In the genomic region with DNA sequence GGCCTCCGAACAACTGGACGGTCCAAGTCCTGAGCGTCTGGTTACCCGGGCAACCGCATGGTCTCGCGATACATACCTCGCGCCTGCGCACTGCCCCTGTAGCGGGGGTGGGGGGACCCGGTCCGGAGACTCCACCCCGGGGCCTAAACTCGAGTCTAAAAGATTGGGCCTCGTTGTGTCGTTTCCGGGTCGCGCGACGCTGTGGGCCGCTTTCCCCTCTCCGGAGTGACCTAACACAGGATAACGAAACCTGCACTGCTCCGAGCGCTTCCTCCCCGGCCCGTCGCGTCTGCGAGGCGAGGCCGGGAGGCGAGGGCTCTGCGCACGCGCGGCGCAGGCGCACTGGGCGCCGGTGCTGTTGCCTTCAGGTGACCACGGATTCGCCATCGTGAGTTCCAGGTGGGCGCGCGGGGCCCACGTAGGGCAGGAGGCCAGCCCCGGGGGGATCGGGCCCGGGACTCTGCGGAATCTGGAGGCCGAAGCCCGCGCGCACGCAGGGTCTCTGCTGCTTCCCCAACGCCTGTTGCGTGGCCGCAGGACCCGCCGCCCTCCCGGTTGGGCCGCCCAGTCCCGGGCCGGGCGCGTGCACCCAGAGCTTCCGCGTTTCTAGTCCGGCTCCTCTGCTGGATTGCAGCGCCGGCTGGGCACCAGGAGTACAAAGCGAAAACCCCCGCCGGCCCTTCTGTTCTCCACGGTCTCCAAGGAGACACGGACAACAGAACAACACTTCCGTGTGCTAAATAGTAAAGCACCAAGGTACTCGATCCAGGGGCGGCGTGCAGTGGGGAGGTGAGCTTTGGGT, we compare ENCODE assay signal across 8 cellular contexts. TPM values are rescaled to one million over a fixed set of nuclear protein-coding genes. Genes with fewer than 3 reads are reported as not detected.
DNase-seq lines count a peak whose midpoint lies in the region; ATAC-seq and TF ChIP-seq lines count a peak whose summit lies in the region.

A gene with protein sequence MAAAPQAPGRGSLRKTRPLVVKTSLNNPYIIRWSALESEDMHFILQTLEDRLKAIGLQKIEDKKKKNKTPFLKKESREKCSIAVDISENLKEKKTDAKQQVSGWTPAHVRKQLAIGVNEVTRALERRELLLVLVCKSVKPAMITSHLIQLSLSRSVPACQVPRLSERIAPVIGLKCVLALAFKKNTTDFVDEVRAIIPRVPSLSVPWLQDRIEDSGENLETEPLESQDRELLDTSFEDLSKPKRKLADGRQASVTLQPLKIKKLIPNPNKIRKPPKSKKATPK (plus strand): TSS at position 345 of the 802 bp plus-strand sequence. CDS start 5,960 bp downstream, outside the sequence.

- H3K4me3 ChIP-seq in IMR-90 (ENCODE audit: insufficient read depth, low read depth, low read length), result peak within 1 kb of the TSS; percentile 70
- H3K4me3 ChIP-seq in mucosa of descending colon, result peak within 1 kb of the TSS; percentile 80

- dilution Hi-C loops in IMR-90 (cut with HindIII; ENCODE audit: low sequenced_read_pairs, unreplicated experiment), result no loop called here

- H2AK9ac ChIP-seq in IMR-90 (replicated peaks; ENCODE audit: low read depth, low read length, poor library complexity), result peak within 1 kb of the TSS; percentile 79

- peak within 1 kb of the TSS; percentile 94 for H3K4me2 ChIP-seq in IMR-90 (ENCODE audit: low read depth, low read length)

- peak within 1 kb of the TSS; percentile 74 for H2AK5ac ChIP-seq in IMR-90 (ENCODE audit: low read depth, low read length)

- TF ChIP-seq RAD21 in IMR-90 (IDR thresholded peaks at IDR 0.05; ENCODE audit: low read length), result no peak

- H3K27ac ChIP-seq in IMR-90 (ENCODE audit: insufficient read depth, low read length) (peak within 1 kb of the TSS; percentile 95), epithelial cell of prostate (peak within 1 kb of the TSS; percentile 98)

- H2BK20ac ChIP-seq in IMR-90 (ENCODE audit: low read depth, low read length), result peak within 1 kb of the TSS; percentile 91

- peaks cover 4% of the 10 kb centered on the region; the same call in 1 of the 2 replicates for H3K9me1 ChIP-seq in IMR-90 (ENCODE audit: insufficient read depth, low read length)

- H3K27me3 ChIP-seq in IMR-90 (ENCODE audit: control insufficient read depth, insufficient read depth, low read length), result no peaks in the 10 kb centered on the region

- ATAC-seq in GM21529 (IDR thresholded peaks at IDR 0.05; ENCODE audit: unreplicated experiment) (peak; percentile 89), IMR-90 (ENCODE audit: low read depth) (peak; percentile 96), mucosa of descending colon (peak; percentile 93)

- H3K36me3 ChIP-seq in IMR-90 (ENCODE audit: control insufficient read depth, insufficient read depth, low read length), result peaks cover 3% of the 10 kb centered on the region; the same call in 1 of the 2 replicates
- H3K36me3 ChIP-seq in mucosa of descending colon (ENCODE audit: low read depth), result no peaks in the 10 kb centered on the region

- H3K79me1 ChIP-seq in IMR-90 (ENCODE audit: low read depth in 1 of 2, low read length in 2 of 2), result peaks cover 26 to 42% of the 10 kb centered on the region in 2 experiments

- peak within 1 kb of the TSS; percentile 99 for H2BK5ac ChIP-seq in IMR-90 (ENCODE audit: low read depth, low read length, poor library complexity, severe bottlenecking)

- H3K9ac ChIP-seq in IMR-90 (ENCODE audit: low read depth, low read length), result peak within 1 kb of the TSS; percentile 98

- peak within 1 kb of the TSS; percentile 95 for H3K18ac ChIP-seq in IMR-90 (ENCODE audit: low read depth, low read length)

- CTCF ChIA-PET in IMR-90 (lab: Yijun Ruan, JAX), result no interaction called here

- peak within 1 kb of the TSS; percentile 100 for H3K14ac ChIP-seq in IMR-90 (replicated peaks; ENCODE audit: low read depth, low read length)

- no peaks in the 10 kb centered on the region; the same call in 1 of the 2 replicates for H4K20me1 ChIP-seq in IMR-90 (ENCODE audit: insufficient read depth, low read length)

- no TSS peak for BruUV-seq in IMR-90 (replicated peaks; lab: Mats Ljungman, UMichigan)

- H3K4ac ChIP-seq in IMR-90 (ENCODE audit: low read depth, low read length), result peak within 1 kb of the TSS; percentile 99

- peak within 1 kb of the TSS; percentile 77 to 99 for H4K8ac ChIP-seq in IMR-90 (ENCODE audit: low read depth in 2 of 2, low read length in 2 of 2)

- intact Hi-C loops in IMR-90 (cut with micrococcal nuclease), result no loop called here
- intact Hi-C loops in mucosa of descending colon (cut with DNase I, micrococcal nuclease), result no loop called here

- peak within 1 kb of the TSS; percentile 100 for H4K91ac ChIP-seq in IMR-90 (ENCODE audit: insufficient read depth, low read depth, low read length)

- H3K4me1 ChIP-seq in IMR-90 (ENCODE audit: control insufficient read depth, insufficient read depth, low read length) (no peaks in the 10 kb centered on the region; the same call in 1 of the 2 replicates), mucosa of descending colon (ENCODE audit: low read depth) (peaks cover 27% of the 10 kb centered on the region)

- 0% methylated on average over 58 of the region's 84 CpGs; no CpG with 5 or more reads in 1 of the 2 experiments for WGBS in IMR-90 (ENCODE audit: extremely low coverage in 2 of 2, insufficient read length in 1 of 2), 2 experiments

- no peaks in the 10 kb centered on the region for H3K9me3 ChIP-seq in IMR-90 (ENCODE audit: control insufficient read depth, insufficient read depth, low read length)
- H3K9me3 ChIP-seq in mucosa of descending colon, result no peaks in the 10 kb centered on the region

- peak within 1 kb of the TSS; percentile 93 for H3K23ac ChIP-seq in IMR-90 (ENCODE audit: low read depth, low read length)

- POLR2A ChIA-PET in IMR-90 (lab: Charles Lee; ENCODE audit: unreplicated experiment), result no interaction called here

- H3K56ac ChIP-seq in IMR-90 (ENCODE audit: extremely low read depth, insufficient read depth, low read length), result peak within 1 kb of the TSS; percentile 97

- peak; percentile 52 for DNase-seq in DMS153 (lab: John Stamatoyannopoulos, UW)
- DNase-seq in IMR-90, result peak; percentile 92
- DNase-seq in OCI-M2 (lab: John Stamatoyannopoulos, UW; ENCODE audit: unreplicated experiment), result peak; percentile 77
- DNase-seq in activated T-cell treated with anti-CD3 and anti-CD28 coated beads for 4 hours, result peak; percentile 96
- peak; percentile 60 for DNase-seq in epithelial cell of prostate (ENCODE audit: low read depth, low spot score)
- DNase-seq in mucosa of descending colon, result peak; percentile 97 to 98 (median 98)
- DNase-seq in stimulated activated CD8-positive, alpha-beta memory T cell treated with anti-CD3 and anti-CD28 coated beads, Interleukin-4, amount 100 ng/mL, for 1 hour (ENCODE audit: low read depth in 2 of 2, low spot score in 1 of 2), result peak; percentile 92 to 95

- H2AFZ ChIP-seq in IMR-90 (replicated peaks; ENCODE audit: low read length, poor library complexity), result peak within 1 kb of the TSS; percentile 99

- peak within 1 kb of the TSS; percentile 92; the same call in 2 of the 3 replicates for H2BK15ac ChIP-seq in IMR-90 (ENCODE audit: low read depth, low read length)

- in situ Hi-C loops in IMR-90 (cut with MboI; ENCODE audit: low sequenced_read_pairs), result loop anchor here (25.0 kb wide), 1 partner anchor 585 kb away; no protein-coding TSS in a partner anchor

- TF ChIP-seq CTCF in IMR-90 (conservative IDR thresholded peaks at IDR 0.05; ENCODE audit: low read depth, low read length), result no peak
- no peak for TF ChIP-seq CTCF in mucosa of descending colon (IDR thresholded peaks at IDR 0.05)

- H2BK120ac ChIP-seq in IMR-90 (ENCODE audit: low read depth, low read length), result peak within 1 kb of the TSS; percentile 98

- peak; percentile 84 for TF ChIP-seq POLR2A in IMR-90 (IDR thresholded peaks at IDR 0.05; ENCODE audit: low read depth, low read length)

- H4K5ac ChIP-seq in IMR-90 (ENCODE audit: low read depth, low read length), result peak within 1 kb of the TSS; percentile 94

TF ChIP-seq in IMR-90, 13 proteins besides CTCF, POLR2A, EP300 and RAD21:
- peak; percentile 88 for TF ChIP-seq MXI1 (IDR thresholded peaks at IDR 0.05; ENCODE audit: borderline replicate concordance, low read depth, low read length)
- peak; percentile 73; the same call in 1 of the 2 replicates for TF ChIP-seq MAZ (IDR thresholded peaks at IDR 0.05; ENCODE audit: borderline replicate concordance, low read depth, low read length)
- peak; percentile 26; the same call in 1 of the 2 replicates for TF ChIP-seq BHLHE40 (IDR thresholded peaks at IDR 0.05; ENCODE audit: low read depth, low read length)
- TF ChIP-seq RFX5 (IDR thresholded peaks at IDR 0.05; ENCODE audit: low read depth, low read length), result no peak
- no peak for TF ChIP-seq NFE2L2 (IDR thresholded peaks at IDR 0.05; ENCODE audit: low read depth, low read length)
- TF ChIP-seq SMC3 (IDR thresholded peaks at IDR 0.05; ENCODE audit: low read depth, low read length), result no peak
- no peak for TF ChIP-seq FOS (IDR thresholded peaks at IDR 0.05; ENCODE audit: low read depth, low read length)
- TF ChIP-seq, protein P1, sequence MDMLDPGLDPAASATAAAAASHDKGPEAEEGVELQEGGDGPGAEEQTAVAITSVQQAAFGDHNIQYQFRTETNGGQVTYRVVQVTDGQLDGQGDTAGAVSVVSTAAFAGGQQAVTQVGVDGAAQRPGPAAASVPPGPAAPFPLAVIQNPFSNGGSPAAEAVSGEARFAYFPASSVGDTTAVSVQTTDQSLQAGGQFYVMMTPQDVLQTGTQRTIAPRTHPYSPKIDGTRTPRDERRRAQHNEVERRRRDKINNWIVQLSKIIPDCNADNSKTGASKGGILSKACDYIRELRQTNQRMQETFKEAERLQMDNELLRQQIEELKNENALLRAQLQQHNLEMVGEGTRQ (IDR thresholded peaks at IDR 0.05; ENCODE audit: low read depth, low read length), result peak; percentile 58
- TF ChIP-seq CHD1 (IDR thresholded peaks at IDR 0.05; ENCODE audit: low read depth, low read length), result 0 out of 2 replicates have a peak, but pooled peaks have one; percentile 28

RNA-seq across cellular contexts. Expression of the gene that starts here (rescaled TPM):
- 12.4 and 13.1 TPM in 2 replicates for total RNA-seq in IMR-90 (2012; rRNA removed)
- polyA plus RNA-seq in IMR-90 (2012; rRNA removed), result 18.0 and 19.0 TPM in 2 replicates
- 6.4 and 12.3 TPM in 2 replicates for polyA plus RNA-seq in IMR-90 (2012; cell fraction: cytosol; rRNA removed)
- polyA plus RNA-seq in IMR-90 (2012; cell fraction: nucleus; rRNA removed; ENCODE audit: low replicate concordance), result 3.0 and 6.7 TPM in 2 replicates
- 10 to 100 TPM; 15.8 to 17.9 (median 17.7) TPM for total RNA-seq in mucosa of descending colon

Comparison
In these comparisons a context has a peak if more than half of its experiments do, and no peak if none do; other contexts are left out.
1. Peak in every context shown above with its lines: DNase-seq, ATAC-seq, H3K4me3 ChIP-seq and H3K27ac ChIP-seq.